In the genomic region with DNA sequence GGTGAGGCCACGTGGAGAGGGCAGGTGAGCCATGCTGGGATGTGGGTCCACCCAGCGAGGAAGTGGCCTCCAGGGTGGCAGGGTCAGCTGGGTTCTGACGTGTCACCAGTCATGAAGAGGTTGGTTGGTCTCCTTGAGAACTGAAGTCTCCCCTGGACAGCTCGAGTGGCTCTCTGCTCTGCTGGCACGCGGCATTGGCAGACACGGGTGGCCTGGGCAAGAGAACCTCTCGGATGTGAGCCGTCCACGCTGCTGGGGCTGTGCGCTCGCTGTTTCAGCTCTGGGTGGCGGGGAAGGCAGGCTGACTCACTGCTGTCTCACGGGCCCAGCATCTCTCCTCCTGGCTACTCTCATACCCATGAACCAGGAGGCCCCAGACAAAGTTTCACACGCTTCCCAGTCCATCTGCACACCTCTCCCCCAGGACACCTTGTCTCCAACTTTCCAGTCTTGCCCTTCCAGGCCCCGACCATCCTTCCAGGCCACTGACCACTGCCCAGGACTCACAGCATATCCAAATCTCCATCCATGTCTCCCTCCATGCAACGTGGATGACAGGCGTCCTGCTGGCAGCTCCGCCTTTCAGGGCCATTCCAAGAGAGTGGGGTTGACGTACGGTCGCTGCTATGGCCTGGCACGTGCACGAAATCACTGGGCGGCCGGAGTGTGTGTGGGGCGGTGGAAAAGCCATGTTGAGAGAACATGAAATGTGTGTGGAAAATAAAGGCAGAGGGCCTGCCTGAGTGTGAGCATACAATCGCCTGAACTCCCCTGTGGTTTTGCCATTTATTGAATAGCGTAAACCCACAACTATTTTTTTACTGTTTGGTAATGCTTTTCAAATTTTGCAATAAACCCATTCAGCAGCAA, we compare ENCODE assay signal across 17 cellular contexts.
DNase-seq lines count a peak whose midpoint lies in the region; ATAC-seq and TF ChIP-seq lines count a peak whose summit lies in the region.
"Had no signal": no experiment of that assay in that cellular context is flagged by ENCODE, and none has a peak within 500 bp of the region (broad histone marks: within the 10 kb centered on the region; RNA-seq: fewer than 3 reads in every experiment).

No MANE protein-coding gene starts in this region.

- H3K27me3 ChIP-seq in left lung (peaks cover 0 to 41% of the 10 kb centered on the region in 2 donors), aorta (ENCODE audit: control insufficient read depth in 1 of 2, insufficient read depth in 2 of 2, low read length in 1 of 2) (no peaks in the 10 kb centered on the region)
- peaks cover 12% of the 10 kb centered on the region for H3K27me3 ChIP-seq in CD4-positive, alpha-beta T cell (ENCODE audit: control insufficient read depth, insufficient read depth, low read length)
- H3K27me3 ChIP-seq: pancreas had no signal

- no peak overlapping the region for H3K27ac Mint-ChIP-seq in natural killer cell treated with Interleukin-12 subunit alpha and Interleukin-12 subunit beta and Interleukin-15 and Interleukin-18, amount 100 ng/mL, for 72 hours
- no peak overlapping the region for H3K27ac Mint-ChIP-seq in natural killer cell
- no peak overlapping the region for H3K27ac Mint-ChIP-seq in CD4-positive, alpha-beta T cell
- H3K27ac Mint-ChIP-seq: activated naive CD4-positive, alpha-beta T cell treated with anti-CD3 and anti-CD28 coated beads, Interleukin-2, amount 50 U/mL, for 24 hours had no signal

- H3K4me3 ChIP-seq in left lung, result no peak overlapping the region
- H3K4me3 ChIP-seq in aorta (ENCODE audit: low read length in 2 of 2), result no peak overlapping the region
- H3K4me3 ChIP-seq: esophagus muscularis mucosa, pancreas had no signal

- no peak overlapping the region for H3K4me3 Mint-ChIP-seq in natural killer cell treated with Interleukin-12 subunit alpha and Interleukin-12 subunit beta and Interleukin-15 and Interleukin-18, amount 100 ng/mL, for 72 hours
- H3K4me3 Mint-ChIP-seq in natural killer cell, result no peak overlapping the region
- H3K4me3 Mint-ChIP-seq in CD4-positive, alpha-beta T cell, result no peak overlapping the region
- H3K4me3 Mint-ChIP-seq: activated naive CD4-positive, alpha-beta T cell treated with anti-CD3 and anti-CD28 coated beads, Interleukin-2, amount 50 U/mL, for 24 hours had no signal

- H3K9me3 ChIP-seq in left lung, result no peaks in the 10 kb centered on the region
- no peaks in the 10 kb centered on the region for H3K9me3 ChIP-seq in aorta (ENCODE audit: control insufficient read depth, low read length)
- H3K9me3 ChIP-seq in CD4-positive, alpha-beta T cell (ENCODE audit: control insufficient read depth, low read length), result no peaks in the 10 kb centered on the region
- H3K9me3 ChIP-seq: esophagus muscularis mucosa, pancreas had no signal

- H3K36me3 Mint-ChIP-seq in natural killer cell treated with Interleukin-12 subunit alpha and Interleukin-12 subunit beta and Interleukin-15 and Interleukin-18, amount 100 ng/mL, for 72 hours, result no peaks in the 10 kb centered on the region
- no peaks in the 10 kb centered on the region for H3K36me3 Mint-ChIP-seq in natural killer cell
- no peaks in the 10 kb centered on the region for H3K36me3 Mint-ChIP-seq in CD4-positive, alpha-beta T cell (ENCODE audit: low read depth)
- H3K36me3 Mint-ChIP-seq: activated naive CD4-positive, alpha-beta T cell treated with anti-CD3 and anti-CD28 coated beads, Interleukin-2, amount 50 U/mL, for 24 hours had no signal

- H3K27ac ChIP-seq in left lung, result no peak overlapping the region
- H3K27ac ChIP-seq in aorta (ENCODE audit: low read depth in 1 of 2, low read length in 2 of 2), result no peak overlapping the region
- H3K27ac ChIP-seq in CD4-positive, alpha-beta T cell (ENCODE audit: low read depth, low read length), result no peak overlapping the region
- H3K27ac ChIP-seq: esophagus muscularis mucosa, pancreas, WERI-Rb-1 had no signal

- H3K4me1 Mint-ChIP-seq in natural killer cell treated with Interleukin-12 subunit alpha and Interleukin-12 subunit beta and Interleukin-15 and Interleukin-18, amount 100 ng/mL, for 72 hours (ENCODE audit: low read depth in 2 of 2), result no peaks in the 10 kb centered on the region
- H3K4me1 Mint-ChIP-seq in natural killer cell, result no peaks in the 10 kb centered on the region
- no peaks in the 10 kb centered on the region for H3K4me1 Mint-ChIP-seq in CD4-positive, alpha-beta T cell (ENCODE audit: low read depth)
- H3K4me1 Mint-ChIP-seq: activated naive CD4-positive, alpha-beta T cell treated with anti-CD3 and anti-CD28 coated beads, Interleukin-2, amount 50 U/mL, for 24 hours had no signal

- CTCF ChIA-PET in CD4-positive, alpha-beta T cell (lab: Charles Lee), result no interaction called here

- WGBS in aorta, 2 donors, result 91 to 92% methylated on average over 29 of the region's 29 CpGs

- H3K4me1 ChIP-seq in left lung, result peaks cover 0 to 8% of the 10 kb centered on the region in 2 donors
- H3K4me1 ChIP-seq in aorta (ENCODE audit: control insufficient read depth in 1 of 2, insufficient read depth in 2 of 2, low read length in 2 of 2), result no peaks in the 10 kb centered on the region
- H3K4me1 ChIP-seq: pancreas had no signal

- POLR2A ChIA-PET in CD4-positive, alpha-beta T cell (lab: Charles Lee), result no interaction called here

- H3K36me3 ChIP-seq in left lung (no peaks in the 10 kb centered on the region), aorta (ENCODE audit: control insufficient read depth in 1 of 2, insufficient read depth in 2 of 2, low read length in 1 of 2) (no peaks in the 10 kb centered on the region)
- H3K36me3 ChIP-seq: esophagus muscularis mucosa, pancreas, WERI-Rb-1 had no signal

- peak; percentile 51 for DNase-seq in natural killer cell treated with Interleukin-12 subunit alpha and Interleukin-12 subunit beta and Interleukin-15 and Interleukin-18, amount 100 ng/mL, for 72 hours (ENCODE audit: low spot score)
- DNase-seq in natural killer cell (no peak), amniotic epithelial cell (ENCODE audit: low read depth) (peak; percentile 80), left lung (peak in 1 of 2 donors; percentile 65), aorta (peak; percentile 49 to 78), occipital lobe (lab: John Stamatoyannopoulos, UW) (no peak), LoVo (ENCODE audit: low spot score) (no peak)
- no peak for DNase-seq in CD4-positive, alpha-beta T cell
- DNase-seq: AML-193, cortex of kidney, DMS53, NCI-H2029 treated with DMSO at 0.1 percent for 48 hours, SIG-M5, WERI-Rb-1 had no signal

- TF ChIP-seq CTCF in natural killer cell (IDR thresholded peaks at IDR 0.05), result no peak
- no peak for TF ChIP-seq CTCF in left lung (IDR thresholded peaks at IDR 0.05)
- TF ChIP-seq CTCF in CD4-positive, alpha-beta T cell (IDR thresholded peaks at IDR 0.05), result no peak

- no peaks in the 10 kb centered on the region for H3K9me3 Mint-ChIP-seq in natural killer cell treated with Interleukin-12 subunit alpha and Interleukin-12 subunit beta and Interleukin-15 and Interleukin-18, amount 100 ng/mL, for 72 hours
- no peaks in the 10 kb centered on the region for H3K9me3 Mint-ChIP-seq in natural killer cell
- no peaks in the 10 kb centered on the region for H3K9me3 Mint-ChIP-seq in CD4-positive, alpha-beta T cell
- H3K9me3 Mint-ChIP-seq: activated naive CD4-positive, alpha-beta T cell treated with anti-CD3 and anti-CD28 coated beads, Interleukin-2, amount 50 U/mL, for 24 hours had no signal

- ATAC-seq in natural killer cell treated with Interleukin-12 subunit alpha and Interleukin-12 subunit beta and Interleukin-15 and Interleukin-18, amount 100 ng/mL, for 72 hours, result peak in 1 of 2 donors; percentile 20
- ATAC-seq in natural killer cell, result no peak
- peak; percentile 8 for ATAC-seq in left lung
- ATAC-seq in aorta (ENCODE audit: low FRiP score), result peak; percentile 16
- ATAC-seq in CD4-positive, alpha-beta T cell (ENCODE audit: poor library complexity), result no peak
- ATAC-seq: pancreas had no signal

- H3K27me3 Mint-ChIP-seq in natural killer cell treated with Interleukin-12 subunit alpha and Interleukin-12 subunit beta and Interleukin-15 and Interleukin-18, amount 100 ng/mL, for 72 hours, result peaks cover 0 to 11% of the 10 kb centered on the region in 2 donors
- H3K27me3 Mint-ChIP-seq in natural killer cell (ENCODE audit: low read depth in 2 of 2), result peaks cover 0 to under 1% of the 10 kb centered on the region in 2 donors
- H3K27me3 Mint-ChIP-seq in CD4-positive, alpha-beta T cell, result peaks cover 10% of the 10 kb centered on the region

- intact Hi-C loops in natural killer cell (cut with micrococcal nuclease), result no loop called here
- intact Hi-C loops in left lung (cut with DNase I), result no loop called here
- intact Hi-C loops in aorta (cut with DNase I), result no loop called here
- intact Hi-C loops in CD4-positive, alpha-beta T cell (cut with DNase I, micrococcal nuclease), result no loop called here

Comparison
In these comparisons a context has a peak if more than half of its experiments do, and no peak if none do; other contexts are left out.
1. DNase-seq: peak in natural killer cell treated with Interleukin-12 subunit alpha and Interleukin-12 subunit beta and Interleukin-15 and Interleukin-18, amount 100 ng/mL, for 72 hours (single experiment), amniotic epithelial cell (single experiment) and aorta (2 of 2); none in natural killer cell (single experiment), occipital lobe (single experiment), CD4-positive, alpha-beta T cell (0 of 10) and LoVo (single experiment).
2. ATAC-seq: peak in left lung (single experiment) and aorta (single experiment); none in natural killer cell (0 of 3) and CD4-positive, alpha-beta T cell (single experiment).